25 cellular contexts compared by ENCODE assay signal in genomic region chr6:167474725-167475124, GRCh38.
DNase-seq lines count a peak whose midpoint lies in the region; ATAC-seq, FAIRE-seq and TF ChIP-seq lines count a peak whose summit lies in the region.
"Had no signal": no experiment of that assay in that cellular context is flagged by ENCODE, and none has a peak within 500 bp of the region (broad histone marks: within the 10 kb centered on the region; RNA-seq: fewer than 3 reads in every experiment).

No MANE protein-coding gene starts in this region.

- peak; percentile 3 for TF ChIP-seq CTCF in choroid plexus epithelial cell (conservative IDR thresholded peaks at IDR 0.05; ENCODE audit: low read depth, low read length)
- no peak for TF ChIP-seq CTCF in D721Med (IDR thresholded peaks at IDR 0.05; ENCODE audit: insufficient read depth, missing control alignments)

- no peaks in the 10 kb centered on the region for H3K4me1 ChIP-seq in small intestine (ENCODE audit: control insufficient read depth in 2 of 2, insufficient read depth in 1 of 2, low read depth in 1 of 2, low read length in 1 of 2)

- ATAC-seq in left lobe of liver (peak; percentile 21), HG03159 (IDR thresholded peaks at IDR 0.05; ENCODE audit: unreplicated experiment) (no peak)
- ATAC-seq: GM23338, K562, SK-N-SH treated with all-trans-retinoic acid at 6 μM for 48 hours had no signal

- no peaks in the 10 kb centered on the region for H3K27me3 ChIP-seq in small intestine (ENCODE audit: control insufficient read depth in 2 of 2, insufficient read depth in 2 of 2, low read length in 2 of 2)

- no peak overlapping the region for H3K27ac ChIP-seq in small intestine (ENCODE audit: low read depth in 1 of 2, low read length in 1 of 2)
- H3K27ac ChIP-seq: C4-2B, PC-9, RWPE1 had no signal

- H3K4me3 ChIP-seq in choroid plexus epithelial cell (ENCODE audit: low read depth, low read length) = no peak overlapping the region
- no peak overlapping the region for H3K4me3 ChIP-seq in small intestine (ENCODE audit: low read depth in 1 of 2, low read length in 2 of 2)
- H3K4me3 ChIP-seq: GM23338, K562, PC-9 had no signal

- H3K9me3 ChIP-seq in small intestine (ENCODE audit: control insufficient read depth, low read depth) = no peaks in the 10 kb centered on the region

- FAIRE-seq in small intestine (lab: Jason Lieb, UNC) = no peak
- no peak for FAIRE-seq in D721Med (lab: Jason Lieb, UNC)
- FAIRE-seq: G401.6, GM12892, GM18507, K562 had no signal

- DNase-seq in activated effector memory CD4-positive, alpha-beta T cell treated with anti-CD3 and anti-CD28 coated beads, Interleukin-2, amount 50 U/mL, for 16 hours = peak; percentile 47
- no peak for DNase-seq in activated effector memory CD4-positive, alpha-beta T cell treated with Interleukin-2 at 50 U/mL for 16 hours
- DNase-seq in choroid plexus epithelial cell (ENCODE audit: low read depth) (peak; percentile 13), left lobe of liver (ENCODE audit: low spot score) (no peak), small intestine (peak; percentile 19), D721Med (ENCODE audit: insufficient read length, low spot score) (no peak), UCSD-AML1 (lab: John Stamatoyannopoulos, UW; ENCODE audit: unreplicated experiment) (no peak)
- DNase-seq: Calu3; CD8-positive, alpha-beta memory T cell; MM.1S; NCI-H1048; NCI-H2029 treated with DMSO at 0.1 percent for 48 hours; NCI-H226; NCI-H510A treated with DMSO at 0.1 percent for 48 hours; NCI-H748 treated with DMSO at 0.1 percent for 48 hours; PC-9 had no signal

- H3K36me3 ChIP-seq in small intestine (ENCODE audit: control insufficient read depth in 2 of 2, insufficient read depth in 2 of 2, low read length in 2 of 2) = no peaks in the 10 kb centered on the region

- 53 to 70% (median 69%) methylated on average over 3 of the region's 3 CpGs for WGBS in small intestine, 3 donors

Comparison
In these comparisons a context has a peak if more than half of its experiments do, and no peak if none do; other contexts are left out.
1. DNase-seq: peak in activated effector memory CD4-positive, alpha-beta T cell treated with anti-CD3 and anti-CD28 coated beads, Interleukin-2, amount 50 U/mL, for 16 hours (single experiment), choroid plexus epithelial cell (single experiment) and small intestine (single experiment); none in activated effector memory CD4-positive, alpha-beta T cell treated with Interleukin-2 at 50 U/mL for 16 hours (single experiment), left lobe of liver (single experiment), D721Med (single experiment) and UCSD-AML1 (single experiment).